In the genomic region with DNA sequence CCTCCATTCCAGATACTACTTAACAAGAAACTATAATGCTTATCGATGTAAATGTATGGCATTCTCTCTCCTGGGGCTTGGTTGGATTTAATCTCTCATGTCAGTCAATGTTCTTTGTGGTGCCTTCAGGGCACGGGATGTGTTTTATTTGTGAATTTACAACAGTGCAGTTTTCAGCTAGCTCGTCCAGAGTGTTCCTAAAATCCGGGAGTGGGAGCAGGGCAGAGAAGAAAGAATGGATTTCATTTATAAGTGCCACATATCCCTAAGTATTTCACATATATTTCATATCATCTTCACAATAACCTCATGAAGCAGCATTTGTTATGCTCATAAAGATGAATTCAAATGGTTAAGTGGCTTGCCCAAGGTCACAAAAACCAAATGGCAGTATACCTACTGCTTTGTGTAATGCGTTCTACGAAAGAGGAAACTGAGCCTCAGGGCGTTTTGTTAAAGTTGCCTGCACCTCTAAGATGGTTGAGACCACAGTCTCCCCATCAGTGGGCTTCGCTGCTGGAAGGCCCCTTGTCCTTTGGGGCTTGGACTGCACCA, we compare ENCODE assay signal across 8 cellular contexts.
DNase-seq lines count a peak whose midpoint lies in the region; ATAC-seq, FAIRE-seq and TF ChIP-seq lines count a peak whose summit lies in the region.

No MANE protein-coding gene starts in this region.

- peak overlapping the region in 1 of 2 donors; percentile 3 for H3K9ac ChIP-seq in kidney (ENCODE audit: low read length in 2 of 2)

- peak overlapping the region; percentile 98 for H3K4me3 Mint-ChIP-seq in activated CD8-positive, alpha-beta T cell treated with anti-CD3 and anti-CD28 coated beads, Interleukin-2, amount 10 ng/mL, durations not matched to agents 7 days and 5 days

- peaks cover 40% of the 10 kb centered on the region for H3K4me1 Mint-ChIP-seq in activated CD8-positive, alpha-beta T cell treated with anti-CD3 and anti-CD28 coated beads, Interleukin-2, amount 10 ng/mL, durations not matched to agents 7 days and 5 days (ENCODE audit: low read depth)

- H3K4me1 ChIP-seq in right atrium auricular region (peaks cover 0 to 45% of the 10 kb centered on the region in 2 donors), kidney (ENCODE audit: control insufficient read depth in 1 of 2, insufficient read depth in 1 of 2, low read depth in 1 of 2, low read length in 2 of 2) (peaks cover 6 to 16% of the 10 kb centered on the region in 2 donors), transverse colon (peaks cover 18 to 40% (median 39%) of the 10 kb centered on the region in 4 donors)

- H3K4me3 ChIP-seq in right atrium auricular region (peak overlapping the region; percentile 77 to 83), kidney (ENCODE audit: low read length in 2 of 2) (peak overlapping the region; percentile 31 to 71), transverse colon (peak overlapping the region in 3 of 4 donors; percentile 79 to 98 (median 97))

- no peak for FAIRE-seq in kidney (lab: Jason Lieb, UNC)

- ATAC-seq in HG03135 (IDR thresholded peaks at IDR 0.05; ENCODE audit: unreplicated experiment), result peak; percentile 5
- ATAC-seq in activated CD8-positive, alpha-beta T cell treated with anti-CD3 and anti-CD28 coated beads, Interleukin-2, amount 10 ng/mL, durations not matched to agents 7 days and 5 days, result peak; percentile 10

- H3K27me3 ChIP-seq in right atrium auricular region (no peaks in the 10 kb centered on the region), transverse colon (no peaks in the 10 kb centered on the region)

- WGBS in transverse colon (ENCODE audit: low coverage in 1 of 2), 2 donors, result 24 to 36% methylated on average over 7 to 8 of the region's 8 CpGs

- no peak for TF ChIP-seq EP300 in transverse colon (IDR thresholded peaks at IDR 0.05; ENCODE audit: low read depth)

- peaks cover 2% of the 10 kb centered on the region for H3K27me3 Mint-ChIP-seq in activated CD8-positive, alpha-beta T cell treated with anti-CD3 and anti-CD28 coated beads, Interleukin-2, amount 10 ng/mL, durations not matched to agents 7 days and 5 days (ENCODE audit: low read depth)

- H3K36me3 Mint-ChIP-seq in activated CD8-positive, alpha-beta T cell treated with anti-CD3 and anti-CD28 coated beads, Interleukin-2, amount 10 ng/mL, durations not matched to agents 7 days and 5 days (ENCODE audit: low read depth), result peaks cover 4% of the 10 kb centered on the region

- TF ChIP-seq POLR2A in transverse colon (IDR thresholded peaks at IDR 0.05), result no peak

- CTCF ChIA-PET in activated CD8-positive, alpha-beta T cell treated with anti-CD3 and anti-CD28 coated beads, Interleukin-2, amount 10 ng/mL, durations not matched to agents 7 days and 5 days (lab: Charles Lee), result interaction anchor here (0.8 to 9.2 kb wide), 54 partner anchors 9 to 576 kb away, joined by 3 to 192 read pairs (median 6); partner anchors contain the start of gene MGAT5

- no peak for TF ChIP-seq CTCF in right atrium auricular region (IDR thresholded peaks at IDR 0.05)
- TF ChIP-seq CTCF in kidney (IDR thresholded peaks at IDR 0.05; ENCODE audit: borderline replicate concordance, extremely low read depth, insufficient read depth), result no peak
- TF ChIP-seq CTCF in transverse colon (IDR thresholded peaks at IDR 0.05), result no peak

- H3K36me3 ChIP-seq in right atrium auricular region (no peaks in the 10 kb centered on the region), kidney (ENCODE audit: control insufficient read depth in 1 of 2, insufficient read depth in 2 of 2, low read length in 2 of 2) (no peaks in the 10 kb centered on the region), transverse colon (no peaks in the 10 kb centered on the region)

- POLR2A ChIA-PET in activated CD8-positive, alpha-beta T cell treated with anti-CD3 and anti-CD28 coated beads, Interleukin-2, amount 10 ng/mL, durations not matched to agents 7 days and 5 days (lab: Charles Lee), result interaction anchor here (1.0 to 2.3 kb wide), 6 partner anchors 8 to 293 kb away, joined by 3 to 8 read pairs (median 6); no protein-coding TSS in a partner anchor

- intact Hi-C loops in cardiac septum (cut with DNase I) (loop anchor here (2.0 to 5.0 kb wide), 5 partner anchors 126 to 798 kb away; partner anchors contain the start of gene CCNT2), kidney (cut with DNase I) (loop anchor here (10.0 kb wide), 1 partner anchor 296 kb away; no protein-coding TSS in a partner anchor), transverse colon (cut with DNase I; ENCODE audit: low total_unique reads) (loop anchor here (5.0 kb wide), 1 partner anchor 123 kb away; no protein-coding TSS in a partner anchor)

- H3K9me3 Mint-ChIP-seq in activated CD8-positive, alpha-beta T cell treated with anti-CD3 and anti-CD28 coated beads, Interleukin-2, amount 10 ng/mL, durations not matched to agents 7 days and 5 days (ENCODE audit: insufficient read depth), result no peaks in the 10 kb centered on the region

- H3K27ac ChIP-seq in right atrium auricular region, result peak overlapping the region; percentile 89 to 94
- no peak overlapping the region for H3K27ac ChIP-seq in kidney (ENCODE audit: low read depth in 2 of 2, low read length in 2 of 2)
- peak overlapping the region; percentile 91 to 97 (median 96) for H3K27ac ChIP-seq in transverse colon

- DNase-seq in right atrium auricular region (ENCODE audit: low spot score), result no peak
- no peak for DNase-seq in cardiac septum (ENCODE audit: low spot score)
- DNase-seq in activated CD8-positive, alpha-beta T cell treated with anti-CD3 and anti-CD28 coated beads, Interleukin-2, amount 10 ng/mL, durations not matched to agents 7 days and 5 days, result no peak
- no peak for DNase-seq in kidney
- DNase-seq in transverse colon, result no peak
- DNase-seq in kidney tubule cell (ENCODE audit: low spot score), result no peak
- DNase-seq in stimulated activated CD4-positive, alpha-beta T cell treated with anti-CD3 and anti-CD28 coated beads, Interleukin-2, amount 100 ng/mL, for 24 hours, result no peak

- peak overlapping the region; percentile 96 for H3K27ac Mint-ChIP-seq in activated CD8-positive, alpha-beta T cell treated with anti-CD3 and anti-CD28 coated beads, Interleukin-2, amount 10 ng/mL, durations not matched to agents 7 days and 5 days

- in situ Hi-C loops in transverse colon (cut with MboI; ENCODE audit: low pct_ligation_motif_present in 1 of 4, low pct_unique_long_range_greater_than_20kb in 1 of 4, low sequenced_read_pairs in 3 of 4), result loop anchor here (5.0 to 25.0 kb wide), 7 partner anchors 83 to 793 kb away; partner anchors contain the start of gene CCNT2 (in 1 of the 4)

- H3K9me3 ChIP-seq in right atrium auricular region (no peaks in the 10 kb centered on the region), kidney (ENCODE audit: control insufficient read depth in 1 of 2, low read length in 2 of 2) (no peaks in the 10 kb centered on the region), transverse colon (no peaks in the 10 kb centered on the region)

Comparison
In these comparisons a context has a peak if more than half of its experiments do, and no peak if none do; other contexts are left out.
1. H3K27ac ChIP-seq: peak in right atrium auricular region (2 of 2) and transverse colon (4 of 4); none in kidney (0 of 2).
2. Peak in every context shown above with its lines, with median percentiles within 50 percentile points of each other: H3K4me3 ChIP-seq.